Comparison of ENCODE assay signal across 1 cellular context in the genomic region with DNA sequence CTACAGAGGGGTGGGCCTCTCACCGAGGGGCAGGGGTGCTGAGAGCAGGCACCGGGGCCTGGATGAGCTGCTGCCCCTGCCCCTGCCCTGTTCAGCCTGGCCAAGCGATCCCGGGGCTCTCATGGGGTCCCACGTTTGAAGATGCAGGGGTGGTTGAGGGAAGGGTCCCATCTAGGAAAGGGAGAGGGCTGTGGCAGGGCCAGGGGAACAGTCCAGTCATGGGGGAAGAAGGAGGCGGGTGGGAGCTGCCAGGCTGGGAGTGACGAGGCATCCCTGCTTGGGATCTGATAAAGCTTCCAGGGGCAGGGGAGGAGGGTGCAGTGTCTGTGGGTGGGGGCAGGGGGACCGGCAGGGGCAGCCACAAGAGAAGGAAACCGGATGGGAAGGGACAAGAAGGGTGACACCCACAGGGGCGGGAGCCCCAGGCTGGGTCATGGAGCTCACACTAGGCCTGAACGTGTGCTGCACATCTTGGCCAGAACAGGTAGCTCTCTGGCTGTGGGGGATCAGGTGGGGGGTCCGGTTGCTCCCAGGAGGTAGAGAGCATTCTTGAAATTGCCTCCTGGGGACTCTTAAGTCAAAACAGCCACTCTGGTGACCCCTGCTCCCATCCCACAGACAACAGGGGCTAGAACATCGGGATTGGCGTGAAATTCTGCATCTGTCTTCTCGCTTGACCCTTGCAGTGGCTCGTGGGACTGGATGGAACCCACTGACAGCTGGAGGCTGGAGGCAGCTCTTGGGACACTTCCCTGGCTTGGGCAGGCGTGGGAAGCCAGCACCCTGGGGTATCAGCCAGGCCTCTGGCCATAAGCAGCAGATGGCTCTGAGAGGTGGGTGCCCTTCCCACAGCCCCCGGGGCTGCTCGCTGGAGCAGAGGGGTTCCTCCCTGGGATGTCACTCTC.
TF ChIP-seq lines count a peak whose summit lies in the region.

No MANE protein-coding gene starts in this region.

TF ChIP-seq in H1, 55 proteins besides CTCF, POLR2A, EP300 and RAD21:
- no peak for TF ChIP-seq SAP30 (IDR thresholded peaks at IDR 0.05; ENCODE audit: insufficient read depth, insufficient replicate concordance, low read length)
- no peak for TF ChIP-seq SP4 (IDR thresholded peaks at IDR 0.05; ENCODE audit: low read length)
- no peak for TF ChIP-seq EZH2 (IDR thresholded peaks at IDR 0.05; ENCODE audit: low read depth, low read length, severe bottlenecking)
- TF ChIP-seq, protein P1, sequence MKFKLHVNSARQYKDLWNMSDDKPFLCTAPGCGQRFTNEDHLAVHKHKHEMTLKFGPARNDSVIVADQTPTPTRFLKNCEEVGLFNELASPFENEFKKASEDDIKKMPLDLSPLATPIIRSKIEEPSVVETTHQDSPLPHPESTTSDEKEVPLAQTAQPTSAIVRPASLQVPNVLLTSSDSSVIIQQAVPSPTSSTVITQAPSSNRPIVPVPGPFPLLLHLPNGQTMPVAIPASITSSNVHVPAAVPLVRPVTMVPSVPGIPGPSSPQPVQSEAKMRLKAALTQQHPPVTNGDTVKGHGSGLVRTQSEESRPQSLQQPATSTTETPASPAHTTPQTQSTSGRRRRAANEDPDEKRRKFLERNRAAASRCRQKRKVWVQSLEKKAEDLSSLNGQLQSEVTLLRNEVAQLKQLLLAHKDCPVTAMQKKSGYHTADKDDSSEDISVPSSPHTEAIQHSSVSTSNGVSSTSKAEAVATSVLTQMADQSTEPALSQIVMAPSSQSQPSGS (IDR thresholded peaks at IDR 0.05; ENCODE audit: low read length) = no peak
- TF ChIP-seq ZNF274 (IDR thresholded peaks at IDR 0.05; ENCODE audit: borderline replicate concordance, extremely low read depth, low read length) = no peak
- TF ChIP-seq FOSL1 (IDR thresholded peaks at IDR 0.05; ENCODE audit: insufficient read depth, low read depth, low read length) = no peak
- TF ChIP-seq MAFK (IDR thresholded peaks at IDR 0.05; ENCODE audit: low read depth, low read length) = no peak
- no peak for TF ChIP-seq BACH1 (IDR thresholded peaks at IDR 0.05; ENCODE audit: low read length)
- no peak for TF ChIP-seq SIX5 (IDR thresholded peaks at IDR 0.05; ENCODE audit: low read depth, low read length)
- TF ChIP-seq TCF12 (IDR thresholded peaks at IDR 0.05; ENCODE audit: low read depth, low read length) = no peak
- TF ChIP-seq SIRT6 (IDR thresholded peaks at IDR 0.05; ENCODE audit: low read length) = no peak
- TF ChIP-seq KDM4A (IDR thresholded peaks at IDR 0.05; ENCODE audit: low read depth, low read length, severe bottlenecking) = no peak
- TF ChIP-seq SRF (IDR thresholded peaks at IDR 0.05; ENCODE audit: low read depth, low read length) = no peak
- no peak for TF ChIP-seq ASH2L (IDR thresholded peaks at IDR 0.05; ENCODE audit: low read length)
- no peak for TF ChIP-seq POLR2AphosphoS5 (IDR thresholded peaks at IDR 0.05; ENCODE audit: low read depth, low read length)
- TF ChIP-seq PHF8 (conservative IDR thresholded peaks at IDR 0.05; ENCODE audit: low read depth, low read length) = no peak
- TF ChIP-seq CHD2 (IDR thresholded peaks at IDR 0.05; ENCODE audit: low read length) = no peak
- TF ChIP-seq JUND (IDR thresholded peaks at IDR 0.05; ENCODE audit: low read length) = no peak
- TF ChIP-seq KDM1A (IDR thresholded peaks at IDR 0.05; ENCODE audit: borderline replicate concordance, low read length) = no peak
- TF ChIP-seq CBX8 (IDR thresholded peaks at IDR 0.05; ENCODE audit: borderline replicate concordance, low read depth, low read length) = no peak
